Comparison of ENCODE assay signal across 8 cellular contexts in genomic region chr2:241804326-241805276, GRCh38. TPM values are rescaled to one million over a fixed set of nuclear protein-coding genes. Genes with fewer than 3 reads are reported as not detected.
A peak's percentile ranks its signal among the peaks of the same experiment; 100 is the strongest.
DNase-seq lines count a peak whose midpoint lies in the region; ATAC-seq and TF ChIP-seq lines count a peak whose summit lies in the region.

No MANE protein-coding gene starts in this region.

- H3K36me3 ChIP-seq in cardiac muscle cell = no peaks in the 10 kb centered on the region
- no peaks in the 10 kb centered on the region for H3K36me3 ChIP-seq in Peyer's patch
- H3K36me3 ChIP-seq in naive thymus-derived CD4-positive, alpha-beta T cell (ENCODE audit: control insufficient read depth in 2 of 3, insufficient read depth in 3 of 3, low read length in 3 of 3) = no peaks in the 10 kb centered on the region

- peak; percentile 40 for ATAC-seq in naive thymus-derived CD4-positive, alpha-beta T cell

- H3K4me3 Mint-ChIP-seq in naive thymus-derived CD4-positive, alpha-beta T cell = peak overlapping the region; percentile 23 to 76 (median 55)

- peak overlapping the region in 1 of 9 donors; percentile 18 for H3K27ac Mint-ChIP-seq in naive thymus-derived CD4-positive, alpha-beta T cell

- H3K36me3 Mint-ChIP-seq in naive thymus-derived CD4-positive, alpha-beta T cell = no peaks in the 10 kb centered on the region

- peaks cover 0 to 15% (median 8%) of the 10 kb centered on the region in 7 donors for H3K4me1 Mint-ChIP-seq in naive thymus-derived CD4-positive, alpha-beta T cell

- TF ChIP-seq POLR2A in Peyer's patch (IDR thresholded peaks at IDR 0.05) (no peak), erythroblast (IDR thresholded peaks at IDR 0.05; ENCODE audit: low read length) (no peak)

- no peaks in the 10 kb centered on the region for H3K9me3 Mint-ChIP-seq in naive thymus-derived CD4-positive, alpha-beta T cell

- H3K27ac ChIP-seq in cardiac muscle cell (no peak overlapping the region), Peyer's patch (peak overlapping the region in 1 of 4 donors; percentile 18)
- H3K27ac ChIP-seq in naive thymus-derived CD4-positive, alpha-beta T cell (ENCODE audit: low read depth, low read length) = no peak overlapping the region

- TF ChIP-seq CTCF in cardiac muscle cell (IDR thresholded peaks at IDR 0.05; ENCODE audit: low read depth, low read length) = peak; percentile 24
- no peak for TF ChIP-seq CTCF in Peyer's patch (IDR thresholded peaks at IDR 0.05)

- H3K27me3 ChIP-seq in cardiac muscle cell (peaks cover 17% of the 10 kb centered on the region), Peyer's patch (no peaks in the 10 kb centered on the region)
- peaks cover 0 to 4% of the 10 kb centered on the region in 2 donors for H3K27me3 ChIP-seq in naive thymus-derived CD4-positive, alpha-beta T cell (ENCODE audit: control insufficient read depth in 2 of 2, insufficient read depth in 2 of 2, low read length in 2 of 2)

- POLR2A ChIA-PET in naive thymus-derived CD4-positive, alpha-beta T cell (lab: Charles Lee) = no interaction called here

- H3K4me1 ChIP-seq in cardiac muscle cell (ENCODE audit: low read depth) (peaks cover 6% of the 10 kb centered on the region), Peyer's patch (peaks cover 0 to 24% (median 10%) of the 10 kb centered on the region in 4 donors)
- peaks cover 11 to 15% of the 10 kb centered on the region in 2 donors for H3K4me1 ChIP-seq in naive thymus-derived CD4-positive, alpha-beta T cell (ENCODE audit: control insufficient read depth in 2 of 2, insufficient read depth in 2 of 2, low read length in 2 of 2)

- intact Hi-C loops in cardiac septum (cut with DNase I) = no loop called here
- intact Hi-C loops in naive thymus-derived CD4-positive, alpha-beta T cell (cut with micrococcal nuclease) = loop anchor here in 1 of 2 donors (2.0 to 5.0 kb wide), 2 partner anchors 40 to 102 kb away; partner anchors contain the start of gene ING5

- H3K27me3 Mint-ChIP-seq in naive thymus-derived CD4-positive, alpha-beta T cell = peaks cover 0 to 6% (median 0%) of the 10 kb centered on the region in 5 donors

- no peak overlapping the region for H3K4me3 ChIP-seq in cardiac muscle cell
- H3K4me3 ChIP-seq in Peyer's patch = peak overlapping the region; percentile 29 to 58 (median 54)
- H3K4me3 ChIP-seq in naive thymus-derived CD4-positive, alpha-beta T cell (ENCODE audit: low read length) = peak overlapping the region; percentile 57

- peak in 1 of 2 donors; percentile 61 for DNase-seq in cardiac muscle cell (ENCODE audit: low read depth in 1 of 2, low spot score in 1 of 2)
- DNase-seq in cardiac septum (ENCODE audit: low spot score) = no peak
- DNase-seq in Peyer's patch = peak in 2 of 3 donors; percentile 49
- peak; percentile 26 for DNase-seq in cerebellum (ENCODE audit: low spot score)
- DNase-seq in naive thymus-derived CD4-positive, alpha-beta T cell = peak in 1 of 9 donors; percentile 32
- no peak for DNase-seq in NCI-H82 treated with DMSO at 0.1 percent for 48 hours (lab: John Stamatoyannopoulos, UW; ENCODE audit: unreplicated experiment)
- no peak for DNase-seq in stimulated activated CD4-positive, alpha-beta T cell treated with anti-CD3 and anti-CD28 coated beads, Interleukin-4, amount 100 ng/mL, for 4 hours
- DNase-seq in erythroblast (lab: John Stamatoyannopoulos, UW) = no peak

- H3K9me3 ChIP-seq in cardiac muscle cell (ENCODE audit: low read depth) (no peaks in the 10 kb centered on the region), Peyer's patch (no peaks in the 10 kb centered on the region)
- no peaks in the 10 kb centered on the region for H3K9me3 ChIP-seq in naive thymus-derived CD4-positive, alpha-beta T cell (ENCODE audit: control insufficient read depth in 2 of 3, low read length in 3 of 3)

- CTCF ChIA-PET in naive thymus-derived CD4-positive, alpha-beta T cell (lab: Charles Lee) = no interaction called here

RNA-seq across cellular contexts. Expression of gene NEU4, which starts 4.4 kb away (rescaled TPM):
- total RNA-seq in cardiac muscle cell (0.56 and 1.8 TPM in 2 replicates), cardiac septum (not detected), Peyer's patch (10 to 100 TPM; 35.5 to 73.3 (median 55.9) TPM), cerebellum (0.82 TPM)
- polyA plus RNA-seq in cardiac muscle cell = 0.13 and 1.6 TPM in 2 replicates
- total RNA-seq in naive thymus-derived CD4-positive, alpha-beta T cell = 10 to 100 TPM in 1 of 5 experiments, 1 to 10 TPM in 2, not detected in 2; 1.1 to 13.9 (median 1.2) TPM
- polyA plus RNA-seq in naive thymus-derived CD4-positive, alpha-beta T cell = not detected

RNA-seq across cellular contexts. Expression of gene GAL3ST2, which starts 28.0 kb away (rescaled TPM):
- total RNA-seq in cardiac muscle cell (0.18 and 1.2 TPM in 2 replicates), cardiac septum (not detected), Peyer's patch (1 to 10 TPM in 1 of 4 donors, under 1 TPM in 1, not detected in 2; 0.80 to 3.3 TPM), cerebellum (0.45 TPM)
- polyA plus RNA-seq in cardiac muscle cell = not detected in 2 replicates
- under 1 TPM in 3 of 5 experiments, not detected in 2; 0.17 to 0.93 (median 0.37) TPM for total RNA-seq in naive thymus-derived CD4-positive, alpha-beta T cell
- polyA plus RNA-seq in naive thymus-derived CD4-positive, alpha-beta T cell = not detected

RNA-seq across cellular contexts. Expression of gene PDCD1, which starts 54.1 kb away (rescaled TPM):
- total RNA-seq in cardiac muscle cell (not detected in 2 replicates), cardiac septum (2.0 TPM), Peyer's patch (1 to 10 TPM in 2 of 4 donors, not detected in 2; 1.6 to 2.7 TPM), cerebellum (not detected)
- polyA plus RNA-seq in cardiac muscle cell = not detected in 2 replicates
- total RNA-seq in naive thymus-derived CD4-positive, alpha-beta T cell = 1 to 10 TPM in 2 of 5 experiments, under 1 TPM in 1, not detected in 2; 0.56 to 9.4 (median 1.1) TPM
- polyA plus RNA-seq in naive thymus-derived CD4-positive, alpha-beta T cell = under 1 TPM; 0.24 to 0.85 TPM

Comparison
In these comparisons a context has a peak if more than half of its experiments do, and no peak if none do; other contexts are left out.
1. DNase-seq: peak in Peyer's patch (2 of 3) and cerebellum (single experiment); none in cardiac septum (single experiment), NCI-H82 treated with DMSO at 0.1 percent for 48 hours (single experiment), stimulated activated CD4-positive, alpha-beta T cell treated with anti-CD3 and anti-CD28 coated beads, Interleukin-4, amount 100 ng/mL, for 4 hours (0 of 2) and erythroblast (0 of 2).